ENCODE assay signal across 1 cellular context in the genomic region with DNA sequence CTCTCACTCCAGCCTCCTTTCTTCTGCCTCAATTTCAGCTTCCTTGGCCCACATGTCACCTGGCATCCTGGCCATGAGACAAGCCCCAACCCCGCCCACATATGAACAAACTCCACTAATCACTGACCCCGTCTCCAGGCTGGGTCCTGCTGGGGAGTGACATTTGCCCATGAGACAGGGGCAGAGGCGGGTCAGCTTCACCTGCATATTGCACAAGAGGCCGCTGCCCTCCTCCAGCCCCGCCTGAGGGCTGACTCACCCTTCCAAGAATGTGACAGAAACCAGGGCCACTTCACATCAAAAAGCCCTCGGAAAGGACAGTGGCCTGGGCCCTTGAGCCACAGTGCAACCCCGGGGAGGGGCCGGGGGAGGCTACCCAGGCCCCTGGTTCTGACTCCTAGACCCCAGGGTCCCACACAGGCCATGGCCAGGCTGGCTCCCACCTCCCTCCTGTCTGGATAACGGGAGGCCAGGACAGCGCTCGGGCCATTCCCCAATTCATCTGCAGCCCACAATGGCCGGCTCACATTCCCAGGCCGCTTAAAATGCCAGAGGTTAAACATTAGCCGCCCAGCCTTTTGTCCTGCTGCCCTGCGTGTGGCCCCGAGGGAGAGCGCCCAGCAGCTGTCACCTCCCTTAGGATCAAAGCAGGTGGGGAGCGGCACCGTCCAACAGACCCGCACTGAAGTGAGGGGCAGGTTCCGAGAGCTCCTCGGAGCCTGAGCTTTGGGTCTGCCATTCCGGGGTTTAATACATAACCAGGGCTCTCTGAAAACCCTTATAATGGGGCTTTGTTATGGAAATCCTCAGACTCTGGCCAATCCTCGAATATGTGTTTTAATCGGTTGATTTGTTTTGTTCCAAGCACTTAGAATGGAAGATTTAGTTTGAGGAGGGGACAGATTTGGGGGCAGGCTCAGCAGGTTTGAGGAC.
A peak's percentile ranks its signal among the peaks of the same experiment; 100 is the strongest.
TF ChIP-seq lines count a peak whose summit lies in the region.

No MANE protein-coding gene starts in this region.

TF ChIP-seq in A549, 52 proteins besides CTCF, POLR2A, EP300 and RAD21 (continued from another document):
- TF ChIP-seq, protein P1, sequence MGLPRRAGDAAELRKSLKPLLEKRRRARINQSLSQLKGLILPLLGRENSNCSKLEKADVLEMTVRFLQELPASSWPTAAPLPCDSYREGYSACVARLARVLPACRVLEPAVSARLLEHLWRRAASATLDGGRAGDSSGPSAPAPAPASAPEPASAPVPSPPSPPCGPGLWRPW (IDR thresholded peaks at IDR 0.05): peak; percentile 50; the same call in 1 of the 2 replicates
- TF ChIP-seq NFE2L2 (conservative IDR thresholded peaks at IDR 0.05; ENCODE audit: low read length): no peak
- TF ChIP-seq, protein P2, sequence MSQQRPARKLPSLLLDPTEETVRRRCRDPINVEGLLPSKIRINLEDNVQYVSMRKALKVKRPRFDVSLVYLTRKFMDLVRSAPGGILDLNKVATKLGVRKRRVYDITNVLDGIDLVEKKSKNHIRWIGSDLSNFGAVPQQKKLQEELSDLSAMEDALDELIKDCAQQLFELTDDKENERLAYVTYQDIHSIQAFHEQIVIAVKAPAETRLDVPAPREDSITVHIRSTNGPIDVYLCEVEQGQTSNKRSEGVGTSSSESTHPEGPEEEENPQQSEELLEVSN (IDR thresholded peaks at IDR 0.05; ENCODE audit: borderline replicate concordance, low read depth): 0 out of 2 replicates have a peak, but pooled peaks have one; percentile 43
- TF ChIP-seq, protein P3, sequence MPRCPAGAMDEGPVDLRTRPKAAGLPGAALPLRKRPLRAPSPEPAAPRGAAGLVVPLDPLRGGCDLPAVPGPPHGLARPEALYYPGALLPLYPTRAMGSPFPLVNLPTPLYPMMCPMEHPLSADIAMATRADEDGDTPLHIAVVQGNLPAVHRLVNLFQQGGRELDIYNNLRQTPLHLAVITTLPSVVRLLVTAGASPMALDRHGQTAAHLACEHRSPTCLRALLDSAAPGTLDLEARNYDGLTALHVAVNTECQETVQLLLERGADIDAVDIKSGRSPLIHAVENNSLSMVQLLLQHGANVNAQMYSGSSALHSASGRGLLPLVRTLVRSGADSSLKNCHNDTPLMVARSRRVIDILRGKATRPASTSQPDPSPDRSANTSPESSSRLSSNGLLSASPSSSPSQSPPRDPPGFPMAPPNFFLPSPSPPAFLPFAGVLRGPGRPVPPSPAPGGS (IDR thresholded peaks at IDR 0.05): 0 out of 3 replicates have a peak, but pooled peaks have one; percentile 24
- TF ChIP-seq CEBPB (IDR thresholded peaks at IDR 0.05): peak; percentile 91 to 99
- no peak for TF ChIP-seq SREBF2 (IDR thresholded peaks at IDR 0.05)
- TF ChIP-seq JUNB (IDR thresholded peaks at IDR 0.05): peak; percentile 46; the same call in 1 of the 2 replicates
- no peak for TF ChIP-seq SMC3 (IDR thresholded peaks at IDR 0.05)
- no peak for TF ChIP-seq HEYL (CRISPR knock-in tag; IDR thresholded peaks at IDR 0.05)
- TF ChIP-seq HDAC2 (IDR thresholded peaks at IDR 0.05): no peak
TF ChIP-seq in A549: peak in this region for 10.
